16 cellular contexts compared by ENCODE assay signal in the genomic region with DNA sequence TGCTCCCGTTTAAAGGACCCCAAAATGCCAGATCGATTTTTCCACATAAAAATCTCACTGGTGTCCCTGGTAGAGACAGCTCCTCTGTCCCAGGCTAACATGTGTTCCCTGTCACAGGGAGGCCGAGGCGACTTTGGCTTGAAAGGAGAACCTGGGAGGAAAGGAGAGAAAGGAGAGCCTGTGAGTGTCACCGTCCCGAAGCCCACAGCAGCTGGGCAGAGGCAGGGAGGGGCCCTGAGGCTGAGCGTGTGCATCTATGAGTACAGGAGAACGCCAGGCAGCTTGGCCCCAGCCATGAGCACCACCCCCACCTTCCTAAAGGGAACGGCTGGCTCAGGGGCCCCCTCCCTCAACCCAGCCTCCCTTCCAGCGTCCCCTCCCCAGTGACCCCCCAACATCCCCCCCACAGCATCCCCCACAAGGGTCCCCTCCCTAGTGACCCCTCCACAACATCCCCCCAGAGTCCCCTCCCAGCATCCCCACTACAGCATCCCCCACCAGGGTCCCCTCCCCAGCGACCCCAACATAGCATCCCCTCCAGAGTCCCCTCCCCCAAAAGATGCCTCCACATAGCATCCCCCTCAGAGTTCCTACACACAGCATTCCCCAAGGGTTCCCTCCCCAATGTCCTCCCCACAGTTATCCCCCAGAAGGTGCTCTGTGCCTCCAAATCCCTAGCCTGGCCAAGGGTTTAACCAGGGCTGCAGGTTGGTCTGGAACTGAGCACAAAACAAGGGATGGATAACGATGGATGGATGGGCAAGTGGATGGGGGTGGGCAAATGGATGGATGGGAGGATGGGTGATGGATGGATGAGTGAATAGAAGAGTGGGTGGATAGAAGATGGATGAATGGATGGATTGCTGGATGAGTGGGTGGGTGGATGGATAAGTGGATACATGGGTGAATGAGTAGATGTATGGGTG. TPM values are rescaled to one million over a fixed set of nuclear protein-coding genes. Genes with fewer than 3 reads are reported as not detected.
DNase-seq lines count a peak whose midpoint lies in the region; ATAC-seq, FAIRE-seq and TF ChIP-seq lines count a peak whose summit lies in the region.
"Had no signal": no experiment of that assay in that cellular context is flagged by ENCODE, and none has a peak within 500 bp of the region (broad histone marks: within the 10 kb centered on the region; RNA-seq: fewer than 3 reads in every experiment).

No MANE protein-coding gene starts in this region.

- no peak for TF ChIP-seq POLR2A in testis (IDR thresholded peaks at IDR 0.05)

- H3K27ac Mint-ChIP-seq in activated naive CD4-positive, alpha-beta T cell treated with anti-CD3 and anti-CD28 coated beads, Interleukin-2, amount 10 ng/mL, durations not matched to agents 7 days and 5 days: no peak overlapping the region
- H3K27ac Mint-ChIP-seq: T-cell had no signal

- DNase-seq in activated naive CD4-positive, alpha-beta T cell treated with anti-CD3 and anti-CD28 coated beads, Interleukin-2, amount 10 ng/mL, durations not matched to agents 7 days and 5 days: peak; percentile 18
- no peak for DNase-seq in activated naive CD4-positive, alpha-beta T cell treated with Interleukin-2 at 50 U/mL for 16 hours
- no peak for DNase-seq in adipocyte (ENCODE audit: low read depth)
- DNase-seq in kidney: peak; percentile 43
- DNase-seq in testis: peak; percentile 8
- DNase-seq in DMS 273 (lab: John Stamatoyannopoulos, UW; ENCODE audit: unreplicated experiment): no peak
- DNase-seq: cerebellar nuclear complex; COR-L47; NCI-H748 treated with DMSO at 0.1 percent for 48 hours; stimulated activated naive CD4-positive, alpha-beta T cell treated with Interleukin-2 at 50 U/mL for 16 hours had no signal

- FAIRE-seq in kidney (lab: Jason Lieb, UNC): no peak
- FAIRE-seq: endothelial cell of umbilical vein, GM12878 had no signal

- no peaks in the 10 kb centered on the region for H3K4me1 Mint-ChIP-seq in activated naive CD4-positive, alpha-beta T cell treated with anti-CD3 and anti-CD28 coated beads, Interleukin-2, amount 10 ng/mL, durations not matched to agents 7 days and 5 days
- H3K4me1 Mint-ChIP-seq: T-cell had no signal

- no peaks in the 10 kb centered on the region for H3K27me3 Mint-ChIP-seq in activated naive CD4-positive, alpha-beta T cell treated with anti-CD3 and anti-CD28 coated beads, Interleukin-2, amount 10 ng/mL, durations not matched to agents 7 days and 5 days
- H3K27me3 Mint-ChIP-seq: T-cell had no signal

- ATAC-seq in HG03135 (IDR thresholded peaks at IDR 0.05; ENCODE audit: unreplicated experiment): no peak
- no peak for ATAC-seq in GM21367 (IDR thresholded peaks at IDR 0.05; ENCODE audit: unreplicated experiment)
- ATAC-seq: GM12878, T-cell had no signal

- no peaks in the 10 kb centered on the region for H3K36me3 Mint-ChIP-seq in activated naive CD4-positive, alpha-beta T cell treated with anti-CD3 and anti-CD28 coated beads, Interleukin-2, amount 10 ng/mL, durations not matched to agents 7 days and 5 days
- H3K36me3 Mint-ChIP-seq: T-cell had no signal

- no peaks in the 10 kb centered on the region for H3K27me3 ChIP-seq in adipocyte (replicated peaks; ENCODE audit: control insufficient read depth, insufficient read depth, low read length)
- H3K27me3 ChIP-seq in testis: no peaks in the 10 kb centered on the region

- no peak for TF ChIP-seq CTCF in kidney (IDR thresholded peaks at IDR 0.05; ENCODE audit: borderline replicate concordance, extremely low read depth, insufficient read depth)
- TF ChIP-seq CTCF in testis (IDR thresholded peaks at IDR 0.05): no peak

- H3K9ac ChIP-seq in adipocyte (ENCODE audit: low read length) (peak overlapping the region; percentile 34), kidney (ENCODE audit: low read length in 2 of 2) (no peak overlapping the region)

- intact Hi-C loops in kidney (cut with DNase I): no loop called here
- intact Hi-C loops in testis (cut with DNase I; ENCODE audit: low total_unique reads): no loop called here

- H3K36me3 ChIP-seq in adipocyte (ENCODE audit: control insufficient read depth, insufficient read depth, low read length, severe bottlenecking): peaks cover 97% of the 10 kb centered on the region
- H3K36me3 ChIP-seq in kidney (ENCODE audit: control insufficient read depth in 1 of 2, insufficient read depth in 2 of 2, low read length in 2 of 2): no peaks in the 10 kb centered on the region
- no peaks in the 10 kb centered on the region for H3K36me3 ChIP-seq in testis (ENCODE audit: low read depth, missing control alignments)

- H3K9me3 Mint-ChIP-seq in activated naive CD4-positive, alpha-beta T cell treated with anti-CD3 and anti-CD28 coated beads, Interleukin-2, amount 10 ng/mL, durations not matched to agents 7 days and 5 days: no peaks in the 10 kb centered on the region
- H3K9me3 Mint-ChIP-seq: T-cell had no signal

- no peak overlapping the region for H3K4me3 ChIP-seq in adipocyte (ENCODE audit: low read length)
- H3K4me3 ChIP-seq in kidney (ENCODE audit: low read length in 2 of 2): no peak overlapping the region
- no peak overlapping the region for H3K4me3 ChIP-seq in testis
- H3K4me3 ChIP-seq: GM12878, HAP-1 had no signal

- WGBS in testis, 2 donors: 87 to 91% methylated on average over 11 to 12 of the region's 12 CpGs

- CTCF ChIA-PET in activated naive CD4-positive, alpha-beta T cell treated with anti-CD3 and anti-CD28 coated beads, Interleukin-2, amount 10 ng/mL, durations not matched to agents 7 days and 5 days (lab: Charles Lee): no interaction called here

- H3K4me1 ChIP-seq in adipocyte (ENCODE audit: control insufficient read depth, insufficient read depth, low read length) (peaks cover 7% of the 10 kb centered on the region), kidney (ENCODE audit: control insufficient read depth in 1 of 2, insufficient read depth in 1 of 2, low read depth in 1 of 2, low read length in 2 of 2) (no peaks in the 10 kb centered on the region), testis (no peaks in the 10 kb centered on the region)
- H3K4me1 ChIP-seq: HAP-1 had no signal

- H3K27ac ChIP-seq in kidney (ENCODE audit: low read depth in 2 of 2, low read length in 2 of 2): no peak overlapping the region
- H3K27ac ChIP-seq in testis: no peak overlapping the region

- H3K4me3 Mint-ChIP-seq in activated naive CD4-positive, alpha-beta T cell treated with anti-CD3 and anti-CD28 coated beads, Interleukin-2, amount 10 ng/mL, durations not matched to agents 7 days and 5 days: no peak overlapping the region
- H3K4me3 Mint-ChIP-seq: T-cell had no signal

- H3K9me3 ChIP-seq in adipocyte (ENCODE audit: control insufficient read depth, low read length): no peaks in the 10 kb centered on the region
- no peaks in the 10 kb centered on the region for H3K9me3 ChIP-seq in kidney (ENCODE audit: control insufficient read depth in 1 of 2, low read length in 2 of 2)
- no peaks in the 10 kb centered on the region for H3K9me3 ChIP-seq in testis
- H3K9me3 ChIP-seq: HAP-1 had no signal

RNA-seq across cellular contexts. Expression of gene COL6A2, which starts 25.1 kb away (rescaled TPM):
- total RNA-seq in kidney (174 TPM), testis (100 to 1,000 TPM; 192 to 236 TPM)
- polyA plus RNA-seq in kidney (ENCODE audit: insufficient read depth, low read depth, low replicate concordance) (52.4 TPM), testis (ENCODE audit: insufficient read depth, low read depth, low replicate concordance) (362 TPM)

RNA-seq across cellular contexts. Expression of gene FTCD, which starts 32.4 kb away (rescaled TPM):
- total RNA-seq in kidney (51.6 TPM), testis (10 to 100 TPM; 50.5 to 63.5 TPM)
- polyA plus RNA-seq in kidney (ENCODE audit: insufficient read depth, low read depth, low replicate concordance) (273 TPM), testis (ENCODE audit: insufficient read depth, low read depth, low replicate concordance) (49.2 TPM)

Comparison
In these comparisons a context has a peak if more than half of its experiments do, and no peak if none do; other contexts are left out.
1. DNase-seq: peak in activated naive CD4-positive, alpha-beta T cell treated with anti-CD3 and anti-CD28 coated beads, Interleukin-2, amount 10 ng/mL, durations not matched to agents 7 days and 5 days (single experiment), kidney (single experiment) and testis (single experiment); none in activated naive CD4-positive, alpha-beta T cell treated with Interleukin-2 at 50 U/mL for 16 hours (single experiment), adipocyte (single experiment) and DMS 273 (single experiment).